ENCODE assay signal across 13 cellular contexts in genomic region chrX:124347242-124347641, GRCh38. TPM values are rescaled to one million over a fixed set of nuclear protein-coding genes. Genes with fewer than 3 reads are reported as not detected.
DNase-seq lines count a peak whose midpoint lies in the region; ATAC-seq, FAIRE-seq and TF ChIP-seq lines count a peak whose summit lies in the region.
"Had no signal": no experiment of that assay in that cellular context is flagged by ENCODE, and none has a peak within 500 bp of the region (broad histone marks: within the 10 kb centered on the region; RNA-seq: fewer than 3 reads in every experiment).

No MANE protein-coding gene starts in this region.

- H3K36me3 ChIP-seq in OCI-LY3 (replicated peaks; ENCODE audit: low read depth, low read length) (no peaks in the 10 kb centered on the region), MM.1S (replicated peaks; ENCODE audit: insufficient read depth, low read length) (no peaks in the 10 kb centered on the region), colonic mucosa (no peaks in the 10 kb centered on the region), kidney (ENCODE audit: control insufficient read depth in 1 of 2, insufficient read depth in 2 of 2, low read length in 2 of 2) (no peaks in the 10 kb centered on the region)
- H3K36me3 ChIP-seq: suprapubic skin had no signal

- H3F3A ChIP-seq in MM.1S (ENCODE audit: insufficient read depth, low read length), result no peaks in the 10 kb centered on the region

- FAIRE-seq in kidney (lab: Jason Lieb, UNC), result no peak

- H3K4me2 ChIP-seq in OCI-LY3 (ENCODE audit: low read length) (peak overlapping the region; percentile 24), MM.1S (ENCODE audit: low read depth, low read length) (no peak overlapping the region)

- H3K79me2 ChIP-seq in OCI-LY3 (ENCODE audit: low read length), result no peaks in the 10 kb centered on the region
- no peaks in the 10 kb centered on the region for H3K79me2 ChIP-seq in MM.1S (ENCODE audit: low read length)

- CTCF ChIA-PET in activated CD8-positive, alpha-beta T cell treated with anti-CD3 and anti-CD28 coated beads, Interleukin-2, amount 10 ng/mL, durations not matched to agents 7 days and 5 days (lab: Charles Lee), result interaction anchor here (0.9 to 1.9 kb wide), 4 partner anchors 17 to 124 kb away, joined by 3 to 6 read pairs (median 4); no protein-coding TSS in a partner anchor

- peak; percentile 30 for DNase-seq in activated CD8-positive, alpha-beta T cell treated with anti-CD3 and anti-CD28 coated beads, Interleukin-2, amount 10 ng/mL, durations not matched to agents 7 days and 5 days
- DNase-seq in effector CD8-positive, alpha-beta T cell (lab: John Stamatoyannopoulos, UW), result peak; percentile 0
- peak; percentile 16 to 48 for DNase-seq in stimulated activated CD4-positive, alpha-beta T cell treated with anti-CD3 and anti-CD28 coated beads, Interleukin-4, amount 100 ng/mL, for 4 hours
- DNase-seq in MM.1S, result no peak
- DNase-seq in colonic mucosa, result no peak
- DNase-seq in left colon, result no peak
- no peak for DNase-seq in kidney

- no peak for ATAC-seq in activated CD8-positive, alpha-beta T cell treated with anti-CD3 and anti-CD28 coated beads, Interleukin-2, amount 10 ng/mL, durations not matched to agents 7 days and 5 days
- ATAC-seq in left colon, result no peak
- ATAC-seq: esophagus mucosa, Panc1 had no signal

- no peaks in the 10 kb centered on the region for H3K9me2 ChIP-seq in MM.1S (replicated peaks; ENCODE audit: insufficient read depth, low read length)

- H3K9me3 Mint-ChIP-seq in activated CD8-positive, alpha-beta T cell treated with anti-CD3 and anti-CD28 coated beads, Interleukin-2, amount 10 ng/mL, durations not matched to agents 7 days and 5 days (ENCODE audit: insufficient read depth), result no peaks in the 10 kb centered on the region
- H3K9me3 Mint-ChIP-seq: memory B cell had no signal

- H3K4me1 ChIP-seq in OCI-LY3 (ENCODE audit: low read length), result peaks cover 50% of the 10 kb centered on the region
- H3K4me1 ChIP-seq in MM.1S (ENCODE audit: low read length), result no peaks in the 10 kb centered on the region
- H3K4me1 ChIP-seq in colonic mucosa, result no peaks in the 10 kb centered on the region
- H3K4me1 ChIP-seq in kidney (ENCODE audit: control insufficient read depth in 1 of 2, insufficient read depth in 1 of 2, low read depth in 1 of 2, low read length in 2 of 2), result no peaks in the 10 kb centered on the region
- H3K4me1 ChIP-seq: suprapubic skin had no signal

- H3K27ac Mint-ChIP-seq in activated CD8-positive, alpha-beta T cell treated with anti-CD3 and anti-CD28 coated beads, Interleukin-2, amount 10 ng/mL, durations not matched to agents 7 days and 5 days, result peak overlapping the region; percentile 96
- H3K27ac Mint-ChIP-seq: memory B cell had no signal

- no peak for TF ChIP-seq CTCF in OCI-LY3 (IDR thresholded peaks at IDR 0.05; ENCODE audit: low read depth, low read length)
- no peak for TF ChIP-seq CTCF in MM.1S (IDR thresholded peaks at IDR 0.05; ENCODE audit: low read length)
- TF ChIP-seq CTCF in colonic mucosa (IDR thresholded peaks at IDR 0.05), result no peak
- TF ChIP-seq CTCF in kidney (IDR thresholded peaks at IDR 0.05; ENCODE audit: borderline replicate concordance, extremely low read depth, insufficient read depth), result no peak

- H3K4me1 Mint-ChIP-seq in activated CD8-positive, alpha-beta T cell treated with anti-CD3 and anti-CD28 coated beads, Interleukin-2, amount 10 ng/mL, durations not matched to agents 7 days and 5 days (ENCODE audit: low read depth), result peaks cover 44% of the 10 kb centered on the region
- H3K4me1 Mint-ChIP-seq: memory B cell had no signal

- no peaks in the 10 kb centered on the region for H3K27me3 Mint-ChIP-seq in activated CD8-positive, alpha-beta T cell treated with anti-CD3 and anti-CD28 coated beads, Interleukin-2, amount 10 ng/mL, durations not matched to agents 7 days and 5 days (ENCODE audit: low read depth)
- H3K27me3 Mint-ChIP-seq: memory B cell had no signal

- intact Hi-C loops in colonic mucosa (cut with DNase I), result no loop called here
- intact Hi-C loops in left colon (cut with DNase I, micrococcal nuclease), result no loop called here
- intact Hi-C loops in kidney (cut with DNase I), result no loop called here

- peak overlapping the region; percentile 81 for H3K4me3 Mint-ChIP-seq in activated CD8-positive, alpha-beta T cell treated with anti-CD3 and anti-CD28 coated beads, Interleukin-2, amount 10 ng/mL, durations not matched to agents 7 days and 5 days
- H3K4me3 Mint-ChIP-seq: memory B cell had no signal

- H3K9ac ChIP-seq in OCI-LY3 (ENCODE audit: low read length), result no peak overlapping the region
- no peak overlapping the region for H3K9ac ChIP-seq in MM.1S (ENCODE audit: low read length)
- H3K9ac ChIP-seq in colonic mucosa (ENCODE audit: low read depth in 2 of 2, low read length in 2 of 2), result no peak overlapping the region
- no peak overlapping the region for H3K9ac ChIP-seq in kidney (ENCODE audit: low read length in 2 of 2)

- no peaks in the 10 kb centered on the region for H4K20me1 ChIP-seq in OCI-LY3 (ENCODE audit: insufficient read depth, low read length)
- H4K20me1 ChIP-seq in MM.1S (ENCODE audit: insufficient read depth, low read length), result no peaks in the 10 kb centered on the region

- H3K27ac ChIP-seq in OCI-LY3 (ENCODE audit: low read length) (no peak overlapping the region), MM.1S (ENCODE audit: low read length) (no peak overlapping the region), colonic mucosa (no peak overlapping the region), kidney (ENCODE audit: low read depth in 2 of 2, low read length in 2 of 2) (no peak overlapping the region)
- H3K27ac ChIP-seq: suprapubic skin had no signal

- POLR2A ChIA-PET in activated CD8-positive, alpha-beta T cell treated with anti-CD3 and anti-CD28 coated beads, Interleukin-2, amount 10 ng/mL, durations not matched to agents 7 days and 5 days (lab: Charles Lee), result interaction anchor here (0.6 to 4.0 kb wide), 8 partner anchors 9 to 130 kb away, joined by 3 to 22 read pairs (median 6); no protein-coding TSS in a partner anchor

- H3K27me3 ChIP-seq in OCI-LY3 (ENCODE audit: low read depth, low read length), result no peaks in the 10 kb centered on the region
- no peaks in the 10 kb centered on the region for H3K27me3 ChIP-seq in MM.1S (replicated peaks; ENCODE audit: insufficient read depth, low read length)
- H3K27me3 ChIP-seq in colonic mucosa, result no peaks in the 10 kb centered on the region
- H3K27me3 ChIP-seq: suprapubic skin had no signal

- H3K36me3 Mint-ChIP-seq in activated CD8-positive, alpha-beta T cell treated with anti-CD3 and anti-CD28 coated beads, Interleukin-2, amount 10 ng/mL, durations not matched to agents 7 days and 5 days (ENCODE audit: low read depth), result peaks cover 13% of the 10 kb centered on the region
- H3K36me3 Mint-ChIP-seq: memory B cell had no signal

- H3K9me3 ChIP-seq in OCI-LY3 (ENCODE audit: insufficient read depth, low read length) (no peaks in the 10 kb centered on the region), MM.1S (replicated peaks; ENCODE audit: insufficient read depth, low read length) (no peaks in the 10 kb centered on the region), colonic mucosa (no peaks in the 10 kb centered on the region), kidney (ENCODE audit: control insufficient read depth in 1 of 2, low read length in 2 of 2) (no peaks in the 10 kb centered on the region)
- H3K9me3 ChIP-seq: suprapubic skin had no signal

- no peak overlapping the region for H3K4me3 ChIP-seq in OCI-LY3 (ENCODE audit: low read length)
- no peak overlapping the region for H3K4me3 ChIP-seq in MM.1S (ENCODE audit: low read length)
- H3K4me3 ChIP-seq in colonic mucosa, result no peak overlapping the region
- H3K4me3 ChIP-seq in kidney (ENCODE audit: low read length in 2 of 2), result no peak overlapping the region
- H3K4me3 ChIP-seq: suprapubic skin had no signal

- no peak overlapping the region for H2AFZ ChIP-seq in OCI-LY3 (ENCODE audit: low read depth, low read length)
- no peak overlapping the region for H2AFZ ChIP-seq in MM.1S (ENCODE audit: low read length)

RNA-seq across cellular contexts. Expression of gene SH2D1A, which starts 0.9 kb away (rescaled TPM):
- 10 to 100 TPM; 42.0 to 42.1 TPM for total RNA-seq in activated CD8-positive, alpha-beta T cell treated with anti-CD3 and anti-CD28 coated beads, Interleukin-2, amount 10 ng/mL, durations not matched to agents 7 days and 5 days
- total RNA-seq in colonic mucosa, result under 1 TPM; 0.48 to 0.54 TPM
- under 1 TPM in 1 of 2 donors, not detected in 1; 0.34 TPM for total RNA-seq in left colon
- 2.7 TPM for total RNA-seq in kidney
- not detected for polyA plus RNA-seq in kidney (ENCODE audit: insufficient read depth, low read depth, low replicate concordance)

RNA-seq across cellular contexts. Expression of gene TEX13D, which starts 14.8 kb away (rescaled TPM):
- not detected for total RNA-seq in activated CD8-positive, alpha-beta T cell treated with anti-CD3 and anti-CD28 coated beads, Interleukin-2, amount 10 ng/mL, durations not matched to agents 7 days and 5 days
- not detected for total RNA-seq in colonic mucosa
- total RNA-seq in left colon, result not detected
- not detected for total RNA-seq in kidney
- not detected for polyA plus RNA-seq in kidney (ENCODE audit: insufficient read depth, low read depth, low replicate concordance)
- total RNA-seq: cardiac septum, esophagus mucosa, suprapubic skin had no signal

Comparison
In these comparisons a context has a peak if more than half of its experiments do, and no peak if none do; other contexts are left out.
1. DNase-seq: peak in activated CD8-positive, alpha-beta T cell treated with anti-CD3 and anti-CD28 coated beads, Interleukin-2, amount 10 ng/mL, durations not matched to agents 7 days and 5 days (single experiment), effector CD8-positive, alpha-beta T cell (single experiment) and stimulated activated CD4-positive, alpha-beta T cell treated with anti-CD3 and anti-CD28 coated beads, Interleukin-4, amount 100 ng/mL, for 4 hours (2 of 2); none in MM.1S (single experiment), colonic mucosa (single experiment), left colon (0 of 2) and kidney (single experiment).
2. RNA of gene SH2D1A, which starts 0.9 kb away (total RNA-seq): 42.0 to 42.1 TPM in activated CD8-positive, alpha-beta T cell treated with anti-CD3 and anti-CD28 coated beads, Interleukin-2, amount 10 ng/mL, durations not matched to agents 7 days and 5 days; 2.7 TPM in kidney (single experiment), 0.48 to 0.54 TPM in colonic mucosa and 0.34 TPM in left colon; every median in the first group is over 10 times any median in the second.